Comparison of ENCODE assay signal across 14 cellular contexts in genomic region chr19:32611161-32611560, GRCh38.
"Had no signal": no experiment of that assay in that cellular context is flagged by ENCODE, and none has a peak within 500 bp of the region (broad histone marks: within the 10 kb centered on the region; RNA-seq: fewer than 3 reads in every experiment).

No MANE protein-coding gene starts in this region.

- ATAC-seq: activated CD8-positive, alpha-beta T cell treated with anti-CD3 and anti-CD28 coated beads for 36 hours; activated T-helper 17 cell treated with anti-CD3 and anti-CD28 coated beads, Interleukin-2, amount 50 U/mL, for 72 hours; left cardiac atrium; stimulated activated naive CD8-positive, alpha-beta T cell treated with anti-CD3 and anti-CD28 coated beads, Interleukin-15, Interleukin-2, amounts not matched to agents 100 U/mL and 50 U/mL, for 24 hours had no signal

- H3K27me3 ChIP-seq: hepatocyte, tibial nerve had no signal

- DNase-seq: activated B cell treated with CpG ODN at 0.5 μM for 24 hours; activated CD4-positive, alpha-beta T cell treated with anti-CD3 and anti-CD28 coated beads, Interleukin-2, amount 10 ng/mL, durations not matched to agents 24 days and 14 days; activated CD8-positive, alpha-beta T cell treated with anti-CD3 and anti-CD28 coated beads for 36 hours; activated naive CD4-positive, alpha-beta T cell; activated T-cell treated with anti-CD3 and anti-CD28 coated beads, Interleukin-2, amount 50 U/mL, for 1 hour; foreskin fibroblast; left cardiac atrium; nucleus accumbens; retina; stimulated activated naive CD8-positive, alpha-beta T cell treated with anti-CD3 and anti-CD28 coated beads, Interleukin-15, Interleukin-2, amounts not matched to agents 100 U/mL and 50 U/mL, for 24 hours; substantia nigra had no signal

- H3K4me1 ChIP-seq: tibial nerve had no signal

- H3K4me3 ChIP-seq: hepatocyte, tibial nerve had no signal

- H3K27ac ChIP-seq: hepatocyte, tibial nerve had no signal
